ENCODE assay signal across 1 cellular context in the genomic region with DNA sequence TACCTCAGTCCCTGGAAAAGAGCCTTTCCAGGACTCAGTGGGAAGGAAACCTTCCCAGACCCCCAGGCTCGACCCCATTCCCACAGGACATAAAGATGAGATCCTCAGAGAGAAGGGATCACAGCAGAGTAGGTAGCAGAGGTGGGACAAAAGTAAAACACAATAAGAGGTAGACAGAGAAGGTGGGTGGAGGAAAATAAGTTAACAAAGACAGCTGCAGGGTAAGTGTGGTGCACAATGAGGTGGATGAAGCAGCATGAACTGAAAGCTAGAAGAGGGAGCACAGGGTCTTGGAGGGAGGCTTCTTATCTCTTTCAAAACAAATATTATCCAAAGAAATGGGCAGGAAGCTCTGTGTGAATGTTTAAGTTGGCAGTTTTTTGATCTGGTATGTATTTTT.
TF ChIP-seq lines count a peak whose summit lies in the region.

No MANE protein-coding gene starts in this region.

TF ChIP-seq in IMR-90, 13 proteins besides CTCF, POLR2A, EP300 and RAD21 (continued from another document):
- TF ChIP-seq, protein P1, sequence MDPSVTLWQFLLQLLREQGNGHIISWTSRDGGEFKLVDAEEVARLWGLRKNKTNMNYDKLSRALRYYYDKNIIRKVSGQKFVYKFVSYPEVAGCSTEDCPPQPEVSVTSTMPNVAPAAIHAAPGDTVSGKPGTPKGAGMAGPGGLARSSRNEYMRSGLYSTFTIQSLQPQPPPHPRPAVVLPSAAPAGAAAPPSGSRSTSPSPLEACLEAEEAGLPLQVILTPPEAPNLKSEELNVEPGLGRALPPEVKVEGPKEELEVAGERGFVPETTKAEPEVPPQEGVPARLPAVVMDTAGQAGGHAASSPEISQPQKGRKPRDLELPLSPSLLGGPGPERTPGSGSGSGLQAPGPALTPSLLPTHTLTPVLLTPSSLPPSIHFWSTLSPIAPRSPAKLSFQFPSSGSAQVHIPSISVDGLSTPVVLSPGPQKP (IDR thresholded peaks at IDR 0.05; ENCODE audit: borderline replicate concordance, low read depth, low read length): no peak
- no peak for TF ChIP-seq NFE2L2 (IDR thresholded peaks at IDR 0.05; ENCODE audit: low read depth, low read length)
- no peak for TF ChIP-seq BHLHE40 (IDR thresholded peaks at IDR 0.05; ENCODE audit: low read depth, low read length)
